ENCODE assay signal across 1 cellular context in genomic region chr6:7260291-7261029, GRCh38.
TF ChIP-seq lines count a peak whose summit lies in the region.

No MANE protein-coding gene starts in this region.

TF ChIP-seq in IMR-90, 13 proteins besides CTCF, POLR2A, EP300 and RAD21 (continued from another document):
- TF ChIP-seq ELK1 (IDR thresholded peaks at IDR 0.05; ENCODE audit: borderline replicate concordance, low read depth, low read length): no peak
- TF ChIP-seq MAFK (IDR thresholded peaks at IDR 0.05; ENCODE audit: low read depth, low read length): no peak
- no peak for TF ChIP-seq NFE2L2 (IDR thresholded peaks at IDR 0.05; ENCODE audit: low read depth, low read length)
- TF ChIP-seq CEBPB (IDR thresholded peaks at IDR 0.05; ENCODE audit: low read depth, low read length): no peak
- TF ChIP-seq MAZ (IDR thresholded peaks at IDR 0.05; ENCODE audit: borderline replicate concordance, low read depth, low read length): no peak
